ENCODE assay signal across 36 cellular contexts in genomic region chr16:83973077-83973476, GRCh38. TPM values are rescaled to one million over a fixed set of nuclear protein-coding genes. Genes with fewer than 3 reads are reported as not detected.
"Had no signal": no experiment of that assay in that cellular context is flagged by ENCODE, and none has a peak within 500 bp of the region (broad histone marks: within the 10 kb centered on the region; RNA-seq: fewer than 3 reads in every experiment).

No MANE protein-coding gene starts in this region.

- H3K4me3 ChIP-seq: ascending aorta, cardiac muscle cell, PC-9, SJCRH30, SK-N-MC had no signal

- H3K27ac ChIP-seq: ascending aorta, cardiac muscle cell, KMS-11, PC-9, SJCRH30, SK-N-MC had no signal

- FAIRE-seq: TTC549 had no signal

- H3K4me1 Mint-ChIP-seq: activated naive CD8-positive, alpha-beta T cell treated with anti-CD3 and anti-CD28 coated beads for 36 hours; activated T-helper 17 cell treated with anti-CD3 and anti-CD28 coated beads, Interleukin-2, amount 50 U/mL, for 72 hours had no signal

- H3K9me3 ChIP-seq: SJCRH30 had no signal

- H3K4me1 ChIP-seq: SJCRH30 had no signal

- DNase-seq: activated CD4-positive, alpha-beta T cell treated with anti-CD3 and anti-CD28 coated beads, Interleukin-2, amount 10 ng/mL, durations not matched to agents 24 days and 14 days; activated CD4-positive, alpha-beta T cell treated with anti-CD3 and anti-CD28 coated beads, Interleukin-2, amount 50 U/mL, for 4 hours; activated CD8-positive, alpha-beta T cell treated with anti-CD3 and anti-CD28 coated beads for 36 hours; activated effector memory CD4-positive, alpha-beta T cell treated with anti-CD3 and anti-CD28 coated beads, Interleukin-2, amount 50 U/mL, for 16 hours; activated naive CD4-positive, alpha-beta T cell; activated naive CD4-positive, alpha-beta T cell treated with anti-CD3 and anti-CD28 coated beads, Interleukin-2, amount 50 U/mL, for 16 hours; activated naive CD8-positive, alpha-beta T cell treated with anti-CD3 and anti-CD28 coated beads for 36 hours; activated T-cell treated with anti-CD3 and anti-CD28 coated beads, Interleukin-2, amount 50 U/mL, for 1 hour; activated T-cell treated with anti-CD3 and anti-CD28 coated beads, Interleukin-2, amount 50 U/mL, for 72 hours; amniotic stem cell; MM.1S; MV-4-11; NCI-H1092; NCI-H1436 treated with DMSO at 0.1 percent for 48 hours; NCI-H1694 treated with DMSO at 0.1 percent for 48 hours; NCI-H2029; NCI-H2107; NCI-H2171; NCI-H510A; NCI-H526; NCI-H748 treated with DMSO at 0.1 percent for 48 hours; NK-92 treated with Interleukin-12 subunit alpha and Interleukin-12 subunit beta, amount 100 ng/mL, for 24 hours; PC-9; SHP77; SJCRH30 had no signal

- H3K36me3 Mint-ChIP-seq: activated naive CD8-positive, alpha-beta T cell treated with anti-CD3 and anti-CD28 coated beads for 36 hours had no signal

- H3K9me3 Mint-ChIP-seq: activated CD4-positive, alpha-beta T cell treated with anti-CD3 and anti-CD28 coated beads, Interleukin-2, amount 10 ng/mL, durations not matched to agents 24 days and 14 days; activated CD8-positive, alpha-beta T cell treated with anti-CD3 and anti-CD28 coated beads for 36 hours; activated naive CD8-positive, alpha-beta T cell treated with anti-CD3 and anti-CD28 coated beads for 36 hours; T-helper 1 cell treated with Interleukin-12 subunit alpha and Interleukin-12 subunit beta and Interleukin-4 antibody, amounts not matched to agents 30 μg/mL and 1 μg/mL, for 36 hours; T-helper 2 cell treated with Interferon-gamma antibody and Interleukin-4, amounts not matched to agents 5 μg/mL and 100 μg/mL, for 36 hours had no signal

- H3K36me3 ChIP-seq: ascending aorta, cardiac muscle cell, SJCRH30 had no signal

- H3K4me3 Mint-ChIP-seq: activated CD4-positive, alpha-beta T cell treated with anti-CD3 and anti-CD28 coated beads, Interleukin-2, amount 10 ng/mL, durations not matched to agents 24 days and 14 days; activated CD8-positive, alpha-beta T cell treated with anti-CD3 and anti-CD28 coated beads for 36 hours; activated naive CD8-positive, alpha-beta T cell treated with anti-CD3 and anti-CD28 coated beads for 36 hours; activated T-cell treated with anti-CD3 and anti-CD28 coated beads, Interleukin-2, amount 50 U/mL, for 72 hours; activated T-helper 17 cell treated with anti-CD3 and anti-CD28 coated beads, Interleukin-2, amount 50 U/mL, for 72 hours; T-helper 1 cell treated with Interleukin-12 subunit alpha and Interleukin-12 subunit beta and Interleukin-4 antibody, amounts not matched to agents 30 μg/mL and 1 μg/mL, for 36 hours; T-helper 2 cell treated with Interferon-gamma antibody and Interleukin-4, amounts not matched to agents 5 μg/mL and 100 μg/mL, for 36 hours had no signal

- ATAC-seq: activated CD8-positive, alpha-beta T cell treated with anti-CD3 and anti-CD28 coated beads for 36 hours; activated T-cell treated with anti-CD3 and anti-CD28 coated beads, Interleukin-2, amount 50 U/mL, for 72 hours; activated T-helper 17 cell treated with anti-CD3 and anti-CD28 coated beads, Interleukin-2, amount 50 U/mL, for 72 hours had no signal

- H3K27ac Mint-ChIP-seq: activated CD4-positive, alpha-beta T cell treated with anti-CD3 and anti-CD28 coated beads, Interleukin-2, amount 10 ng/mL, durations not matched to agents 24 days and 14 days; activated CD8-positive, alpha-beta T cell treated with anti-CD3 and anti-CD28 coated beads for 36 hours; activated naive CD8-positive, alpha-beta T cell treated with anti-CD3 and anti-CD28 coated beads for 36 hours; activated T-cell treated with anti-CD3 and anti-CD28 coated beads, Interleukin-2, amount 50 U/mL, for 72 hours; activated T-helper 17 cell treated with anti-CD3 and anti-CD28 coated beads, Interleukin-2, amount 50 U/mL, for 72 hours; T-helper 1 cell treated with Interleukin-12 subunit alpha and Interleukin-12 subunit beta and Interleukin-4 antibody, amounts not matched to agents 30 μg/mL and 1 μg/mL, for 36 hours; T-helper 2 cell treated with Interferon-gamma antibody and Interleukin-4, amounts not matched to agents 5 μg/mL and 100 μg/mL, for 36 hours had no signal

- H3K27me3 ChIP-seq: SJCRH30 had no signal

RNA-seq across cellular contexts. Expression of gene NECAB2, which starts 5.0 kb away (rescaled TPM):
- total RNA-seq: activated CD4-positive, alpha-beta T cell treated with anti-CD3 and anti-CD28 coated beads, Interleukin-2, amount 10 ng/mL, durations not matched to agents 24 days and 14 days; activated CD8-positive, alpha-beta memory T cell treated with anti-CD3 and anti-CD28 coated beads for 36 hours; activated CD8-positive, alpha-beta T cell treated with anti-CD3 and anti-CD28 coated beads for 36 hours; activated naive CD8-positive, alpha-beta T cell treated with anti-CD3 and anti-CD28 coated beads for 36 hours; activated T-helper 17 cell treated with anti-CD3 and anti-CD28 coated beads, Interleukin-2, amount 50 U/mL, for 72 hours; ascending aorta; LHCN-M2; OCI-LY7 had no signal
